Comparison of ENCODE assay signal across 1 cellular context in genomic region chr19:45437328-45437727, GRCh38.
TF ChIP-seq lines count a peak whose summit lies in the region.

No MANE protein-coding gene starts in this region.

TF ChIP-seq in K562, 482 proteins besides CTCF, POLR2A, EP300 and RAD21:
- peak; percentile 95 for TF ChIP-seq RBM25 (IDR thresholded peaks at IDR 0.05; ENCODE audit: low read depth, low read length, severe bottlenecking)
- no peak for TF ChIP-seq HES1 (IDR thresholded peaks at IDR 0.05; ENCODE audit: low read depth)
- peak; percentile 28 to 44; a peak in 2 of 4 replicates for TF ChIP-seq HDAC1 (IDR thresholded peaks at IDR 0.05)
- TF ChIP-seq CEBPB (tag; IDR thresholded peaks at IDR 0.05) = no peak
- no peak for TF ChIP-seq TSHZ1 (CRISPR knock-in tag; IDR thresholded peaks at IDR 0.05)
- no peak for TF ChIP-seq ELF2 (CRISPR knock-in tag; IDR thresholded peaks at IDR 0.05)
- peak; percentile 86 for TF ChIP-seq ADNP (tag; IDR thresholded peaks at IDR 0.05)
- 0 out of 2 replicates have a peak, but pooled peaks have one; percentile 39 for TF ChIP-seq NBN (IDR thresholded peaks at IDR 0.05; ENCODE audit: low read depth)
- TF ChIP-seq NR2C1 (IDR thresholded peaks at IDR 0.05) = no peak
- TF ChIP-seq NR2C1 (tag; IDR thresholded peaks at IDR 0.05) = no peak
- no peak for TF ChIP-seq KLF1 (tag; IDR thresholded peaks at IDR 0.05)
- TF ChIP-seq ESRRA (IDR thresholded peaks at IDR 0.05; ENCODE audit: borderline replicate concordance, low read depth) = no peak
- TF ChIP-seq ZNF551 (CRISPR knock-in tag; IDR thresholded peaks at IDR 0.05) = no peak
- TF ChIP-seq MAX (CRISPR knock-in tag; IDR thresholded peaks at IDR 0.05) = no peak
- peak in 1 of 2 experiments; percentile 61; a peak in 2 of 3 replicates for TF ChIP-seq CBX3 (IDR thresholded peaks at IDR 0.05; ENCODE audit: borderline replicate concordance in 1 of 2, low read length in 2 of 2)
- TF ChIP-seq RBM14 (IDR thresholded peaks at IDR 0.05; ENCODE audit: borderline replicate concordance, insufficient read depth, low read depth, low read length) = no peak
- no peak for TF ChIP-seq TRIM24 (IDR thresholded peaks at IDR 0.05)
- TF ChIP-seq ZNF584 (CRISPR knock-in tag; IDR thresholded peaks at IDR 0.05; ENCODE audit: low read depth) = no peak
- TF ChIP-seq MAFK (IDR thresholded peaks at IDR 0.05; ENCODE audit: low read length) = no peak
- TF ChIP-seq SMARCA5 (IDR thresholded peaks at IDR 0.05) = peak; percentile 82; the same call in 1 of the 2 replicates
- no peak for TF ChIP-seq KLF16 (IDR thresholded peaks at IDR 0.05)
- TF ChIP-seq GATAD2B (IDR thresholded peaks at IDR 0.05; ENCODE audit: borderline replicate concordance) = 0 out of 2 replicates have a peak, but pooled peaks have one; percentile 20
- no peak for TF ChIP-seq NR0B1 (IDR thresholded peaks at IDR 0.05; ENCODE audit: partially characterized antibody)
- TF ChIP-seq RCOR1 (IDR thresholded peaks at IDR 0.05; ENCODE audit: borderline replicate concordance in 1 of 2, low read depth in 2 of 2, low read length in 2 of 2) = 0 out of 4 replicates have a peak, but pooled peaks of 1 of the 2 experiments have one; percentile 15
- TF ChIP-seq BCOR (IDR thresholded peaks at IDR 0.05) = peak; percentile 93
- TF ChIP-seq HDAC2 (IDR thresholded peaks at IDR 0.05) = peak; percentile 76
- TF ChIP-seq E2F1 (CRISPR knock-in tag; IDR thresholded peaks at IDR 0.05) = no peak
- peak; percentile 80 to 83 for TF ChIP-seq KDM1A (IDR thresholded peaks at IDR 0.05)
- TF ChIP-seq SRSF1 (IDR thresholded peaks at IDR 0.05; ENCODE audit: low read depth, low read length) = no peak
- no peak for TF ChIP-seq PATZ1 (CRISPR knock-in tag; IDR thresholded peaks at IDR 0.05; ENCODE audit: borderline replicate concordance)
- TF ChIP-seq ZNF146 (CRISPR knock-in tag; IDR thresholded peaks at IDR 0.05; ENCODE audit: unreplicated experiment) = peak; percentile 100
